1 cellular context compared by ENCODE assay signal in genomic region chr16:77236063-77236511, GRCh38.
TF ChIP-seq lines count a peak whose summit lies in the region.

No MANE protein-coding gene starts in this region.

TF ChIP-seq in HepG2, 621 proteins besides CTCF, POLR2A, EP300 and RAD21 (continued from another document and continues in another):
- TF ChIP-seq NFKBIZ (CRISPR knock-in tag; IDR thresholded peaks at IDR 0.05) (no peak; the same call in 1 of the 2 replicates), GLI4 (CRISPR knock-in tag; IDR thresholded peaks at IDR 0.05; ENCODE audit: borderline replicate concordance) (no peak), ATF6 (CRISPR knock-in tag; conservative IDR thresholded peaks at IDR 0.05) (no peak), RFXAP (CRISPR knock-in tag; IDR thresholded peaks at IDR 0.05; ENCODE audit: borderline replicate concordance) (peak; percentile 72; the same call in 1 of the 2 replicates), HNRNPH1 (optimal IDR thresholded peaks at IDR 0.05; ENCODE audit: low read depth, low read length) (no peak), MEIS1 (CRISPR knock-in tag; IDR thresholded peaks at IDR 0.05; ENCODE audit: borderline replicate concordance) (no peak), U2AF2 (IDR thresholded peaks at IDR 0.05; ENCODE audit: low read depth, low read length) (no peak), RFX1 (IDR thresholded peaks at IDR 0.05) (no peak), ZNF451 (CRISPR knock-in tag; IDR thresholded peaks at IDR 0.05) (no peak), JUN (CRISPR knock-in tag; IDR thresholded peaks at IDR 0.05) (no peak), CC2D1A (CRISPR knock-in tag; IDR thresholded peaks at IDR 0.05) (no peak), ZNF609 (CRISPR knock-in tag; IDR thresholded peaks at IDR 0.05; ENCODE audit: borderline replicate concordance) (no peak), ZNF614 (CRISPR knock-in tag; IDR thresholded peaks at IDR 0.05; ENCODE audit: borderline replicate concordance) (peak; percentile 48; the same call in 1 of the 2 replicates), ETV6 (CRISPR knock-in tag; conservative IDR thresholded peaks at IDR 0.05) (no peak), ZBTB38 (CRISPR knock-in tag; IDR thresholded peaks at IDR 0.05) (peak; percentile 32; the same call in 1 of the 2 replicates), HOXA9 (CRISPR knock-in tag; IDR thresholded peaks at IDR 0.05; ENCODE audit: borderline replicate concordance) (no peak), ZNF816 (CRISPR knock-in tag; IDR thresholded peaks at IDR 0.05; ENCODE audit: borderline replicate concordance) (no peak), ATF5 (CRISPR knock-in tag; IDR thresholded peaks at IDR 0.05; ENCODE audit: low read depth) (no peak), ZNF703 (CRISPR knock-in tag; IDR thresholded peaks at IDR 0.05; ENCODE audit: borderline replicate concordance) (no peak), BHLHE40 (IDR thresholded peaks at IDR 0.05; ENCODE audit: low read length) (peak; percentile 54; the same call in 1 of the 2 replicates), ZSCAN29 (CRISPR knock-in tag; conservative IDR thresholded peaks at IDR 0.05) (no peak), ZSCAN30 (CRISPR knock-in tag; IDR thresholded peaks at IDR 0.05) (no peak), E2F5 (CRISPR knock-in tag; conservative IDR thresholded peaks at IDR 0.05) (no peak), ZNF3 (CRISPR knock-in tag; IDR thresholded peaks at IDR 0.05) (no peak), CHD2 (IDR thresholded peaks at IDR 0.05; ENCODE audit: low read depth, low read length) (0 out of 2 replicates have a peak, but pooled peaks have one; percentile 20), ZNF605 (CRISPR knock-in tag; IDR thresholded peaks at IDR 0.05) (no peak; the same call in 1 of the 2 replicates), SIX1 (CRISPR knock-in tag; IDR thresholded peaks at IDR 0.05; ENCODE audit: borderline replicate concordance) (no peak), RARG (CRISPR knock-in tag; IDR thresholded peaks at IDR 0.05; ENCODE audit: low read depth) (no peak), SP2 (CRISPR knock-in tag; IDR thresholded peaks at IDR 0.05) (peak; percentile 50; the same call in 1 of the 2 replicates)
- TF ChIP-seq, protein P1, sequence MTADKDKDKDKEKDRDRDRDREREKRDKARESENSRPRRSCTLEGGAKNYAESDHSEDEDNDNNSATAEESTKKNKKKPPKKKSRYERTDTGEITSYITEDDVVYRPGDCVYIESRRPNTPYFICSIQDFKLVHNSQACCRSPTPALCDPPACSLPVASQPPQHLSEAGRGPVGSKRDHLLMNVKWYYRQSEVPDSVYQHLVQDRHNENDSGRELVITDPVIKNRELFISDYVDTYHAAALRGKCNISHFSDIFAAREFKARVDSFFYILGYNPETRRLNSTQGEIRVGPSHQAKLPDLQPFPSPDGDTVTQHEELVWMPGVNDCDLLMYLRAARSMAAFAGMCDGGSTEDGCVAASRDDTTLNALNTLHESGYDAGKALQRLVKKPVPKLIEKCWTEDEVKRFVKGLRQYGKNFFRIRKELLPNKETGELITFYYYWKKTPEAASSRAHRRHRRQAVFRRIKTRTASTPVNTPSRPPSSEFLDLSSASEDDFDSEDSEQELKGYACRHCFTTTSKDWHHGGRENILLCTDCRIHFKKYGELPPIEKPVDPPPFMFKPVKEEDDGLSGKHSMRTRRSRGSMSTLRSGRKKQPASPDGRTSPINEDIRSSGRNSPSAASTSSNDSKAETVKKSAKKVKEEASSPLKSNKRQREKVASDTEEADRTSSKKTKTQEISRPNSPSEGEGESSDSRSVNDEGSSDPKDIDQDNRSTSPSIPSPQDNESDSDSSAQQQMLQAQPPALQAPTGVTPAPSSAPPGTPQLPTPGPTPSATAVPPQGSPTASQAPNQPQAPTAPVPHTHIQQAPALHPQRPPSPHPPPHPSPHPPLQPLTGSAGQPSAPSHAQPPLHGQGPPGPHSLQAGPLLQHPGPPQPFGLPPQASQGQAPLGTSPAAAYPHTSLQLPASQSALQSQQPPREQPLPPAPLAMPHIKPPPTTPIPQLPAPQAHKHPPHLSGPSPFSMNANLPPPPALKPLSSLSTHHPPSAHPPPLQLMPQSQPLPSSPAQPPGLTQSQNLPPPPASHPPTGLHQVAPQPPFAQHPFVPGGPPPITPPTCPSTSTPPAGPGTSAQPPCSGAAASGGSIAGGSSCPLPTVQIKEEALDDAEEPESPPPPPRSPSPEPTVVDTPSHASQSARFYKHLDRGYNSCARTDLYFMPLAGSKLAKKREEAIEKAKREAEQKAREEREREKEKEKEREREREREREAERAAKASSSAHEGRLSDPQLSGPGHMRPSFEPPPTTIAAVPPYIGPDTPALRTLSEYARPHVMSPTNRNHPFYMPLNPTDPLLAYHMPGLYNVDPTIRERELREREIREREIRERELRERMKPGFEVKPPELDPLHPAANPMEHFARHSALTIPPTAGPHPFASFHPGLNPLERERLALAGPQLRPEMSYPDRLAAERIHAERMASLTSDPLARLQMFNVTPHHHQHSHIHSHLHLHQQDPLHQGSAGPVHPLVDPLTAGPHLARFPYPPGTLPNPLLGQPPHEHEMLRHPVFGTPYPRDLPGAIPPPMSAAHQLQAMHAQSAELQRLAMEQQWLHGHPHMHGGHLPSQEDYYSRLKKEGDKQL (CRISPR knock-in tag; IDR thresholded peaks at IDR 0.05; ENCODE audit: low read depth), result no peak
- TF ChIP-seq, protein P2, sequence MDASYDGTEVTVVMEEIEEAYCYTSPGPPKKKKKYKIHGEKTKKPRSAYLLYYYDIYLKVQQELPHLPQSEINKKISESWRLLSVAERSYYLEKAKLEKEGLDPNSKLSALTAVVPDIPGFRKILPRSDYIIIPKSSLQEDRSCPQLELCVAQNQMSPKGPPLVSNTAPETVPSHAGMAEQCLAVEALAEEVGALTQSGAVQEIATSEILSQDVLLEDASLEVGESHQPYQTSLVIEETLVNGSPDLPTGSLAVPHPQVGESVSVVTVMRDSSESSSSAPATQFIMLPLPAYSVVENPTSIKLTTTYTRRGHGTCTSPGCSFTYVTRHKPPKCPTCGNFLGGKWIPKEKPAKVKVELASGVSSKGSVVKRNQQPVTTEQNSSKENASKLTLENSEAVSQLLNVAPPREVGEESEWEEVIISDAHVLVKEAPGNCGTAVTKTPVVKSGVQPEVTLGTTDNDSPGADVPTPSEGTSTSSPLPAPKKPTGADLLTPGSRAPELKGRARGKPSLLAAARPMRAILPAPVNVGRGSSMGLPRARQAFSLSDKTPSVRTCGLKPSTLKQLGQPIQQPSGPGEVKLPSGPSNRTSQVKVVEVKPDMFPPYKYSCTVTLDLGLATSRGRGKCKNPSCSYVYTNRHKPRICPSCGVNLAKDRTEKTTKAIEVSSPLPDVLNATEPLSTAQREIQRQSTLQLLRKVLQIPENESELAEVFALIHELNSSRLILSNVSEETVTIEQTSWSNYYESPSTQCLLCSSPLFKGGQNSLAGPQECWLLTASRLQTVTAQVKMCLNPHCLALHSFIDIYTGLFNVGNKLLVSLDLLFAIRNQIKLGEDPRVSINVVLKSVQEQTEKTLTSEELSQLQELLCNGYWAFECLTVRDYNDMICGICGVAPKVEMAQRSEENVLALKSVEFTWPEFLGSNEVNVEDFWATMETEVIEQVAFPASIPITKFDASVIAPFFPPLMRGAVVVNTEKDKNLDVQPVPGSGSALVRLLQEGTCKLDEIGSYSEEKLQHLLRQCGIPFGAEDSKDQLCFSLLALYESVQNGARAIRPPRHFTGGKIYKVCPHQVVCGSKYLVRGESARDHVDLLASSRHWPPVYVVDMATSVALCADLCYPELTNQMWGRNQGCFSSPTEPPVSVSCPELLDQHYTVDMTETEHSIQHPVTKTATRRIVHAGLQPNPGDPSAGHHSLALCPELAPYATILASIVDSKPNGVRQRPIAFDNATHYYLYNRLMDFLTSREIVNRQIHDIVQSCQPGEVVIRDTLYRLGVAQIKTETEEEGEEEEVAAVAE (CRISPR knock-in tag; IDR thresholded peaks at IDR 0.05; ENCODE audit: borderline replicate concordance), result no peak
- TF ChIP-seq, protein P3, sequence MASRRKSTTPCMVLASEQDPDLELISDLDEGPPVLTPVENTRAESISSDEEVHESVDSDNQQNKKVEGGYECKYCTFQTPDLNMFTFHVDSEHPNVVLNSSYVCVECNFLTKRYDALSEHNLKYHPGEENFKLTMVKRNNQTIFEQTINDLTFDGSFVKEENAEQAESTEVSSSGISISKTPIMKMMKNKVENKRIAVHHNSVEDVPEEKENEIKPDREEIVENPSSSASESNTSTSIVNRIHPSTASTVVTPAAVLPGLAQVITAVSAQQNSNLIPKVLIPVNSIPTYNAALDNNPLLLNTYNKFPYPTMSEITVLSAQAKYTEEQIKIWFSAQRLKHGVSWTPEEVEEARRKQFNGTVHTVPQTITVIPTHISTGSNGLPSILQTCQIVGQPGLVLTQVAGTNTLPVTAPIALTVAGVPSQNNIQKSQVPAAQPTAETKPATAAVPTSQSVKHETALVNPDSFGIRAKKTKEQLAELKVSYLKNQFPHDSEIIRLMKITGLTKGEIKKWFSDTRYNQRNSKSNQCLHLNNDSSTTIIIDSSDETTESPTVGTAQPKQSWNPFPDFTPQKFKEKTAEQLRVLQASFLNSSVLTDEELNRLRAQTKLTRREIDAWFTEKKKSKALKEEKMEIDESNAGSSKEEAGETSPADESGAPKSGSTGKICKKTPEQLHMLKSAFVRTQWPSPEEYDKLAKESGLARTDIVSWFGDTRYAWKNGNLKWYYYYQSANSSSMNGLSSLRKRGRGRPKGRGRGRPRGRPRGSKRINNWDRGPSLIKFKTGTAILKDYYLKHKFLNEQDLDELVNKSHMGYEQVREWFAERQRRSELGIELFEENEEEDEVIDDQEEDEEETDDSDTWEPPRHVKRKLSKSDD (CRISPR knock-in tag; IDR thresholded peaks at IDR 0.05; ENCODE audit: low read depth), result no peak
